In genomic region chr2:200306969-200307811, GRCh38 we compare ENCODE assay signal across 2 cellular contexts.
A peak's percentile ranks its signal among the peaks of the same experiment; 100 is the strongest.
TF ChIP-seq lines count a peak whose summit lies in the region.

No MANE protein-coding gene starts in this region.

TF ChIP-seq in GM23338, 12 proteins besides CTCF, POLR2A, EP300 and RAD21:
- TF ChIP-seq REST (IDR thresholded peaks at IDR 0.05; ENCODE audit: unreplicated experiment) (no peak), NANOG (IDR thresholded peaks at IDR 0.05; ENCODE audit: borderline replicate concordance) (no peak), POLR2AphosphoS5 (IDR thresholded peaks at IDR 0.05; ENCODE audit: low read depth) (peak; percentile 34)

TF ChIP-seq in endothelial cell of umbilical vein, 7 proteins besides CTCF, POLR2A, EP300 and RAD21 (continued from another document):
- peak; percentile 84 for TF ChIP-seq POLR2AphosphoS5 (IDR thresholded peaks at IDR 0.05; ENCODE audit: insufficient read depth, low read depth, low read length)
